Comparison of ENCODE assay signal across 8 cellular contexts in genomic region chr18:36128907-36129299, GRCh38. TPM values are rescaled to one million over a fixed set of nuclear protein-coding genes. Genes with fewer than 3 reads are reported as not detected.
DNase-seq lines count a peak whose midpoint lies in the region; ATAC-seq and TF ChIP-seq lines count a peak whose summit lies in the region.

No MANE protein-coding gene starts in this region.

- peaks cover 78% of the 10 kb centered on the region for H4K20me1 ChIP-seq in BLaER1

- no peaks in the 10 kb centered on the region for H3K9me3 Mint-ChIP-seq in endothelial cell (ENCODE audit: unreplicated experiment)
- no peaks in the 10 kb centered on the region for H3K9me3 Mint-ChIP-seq in osteocyte (ENCODE audit: unreplicated experiment)

- H3K9ac ChIP-seq in BLaER1, result peak overlapping the region; percentile 98

- peaks cover 24% of the 10 kb centered on the region for H3K4me1 Mint-ChIP-seq in endothelial cell (ENCODE audit: unreplicated experiment)
- peaks cover 40% of the 10 kb centered on the region for H3K4me1 Mint-ChIP-seq in osteocyte (ENCODE audit: unreplicated experiment)

- peaks cover 44% of the 10 kb centered on the region for H3K36me3 ChIP-seq in BLaER1

- DNase-seq in NB4 (ENCODE audit: low read depth) (no peak), endothelial cell (ENCODE audit: low spot score) (no peak), osteocyte (ENCODE audit: extremely low spot score, unreplicated experiment) (peak; percentile 85), foreskin melanocyte (no peak), COLO829 (ENCODE audit: low spot score) (no peak), cortex of kidney (lab: John Stamatoyannopoulos, UW) (no peak)

- ATAC-seq in GM21515 (IDR thresholded peaks at IDR 0.05; ENCODE audit: unreplicated experiment), result peak; percentile 23

- H3K36me3 Mint-ChIP-seq in endothelial cell (ENCODE audit: low read depth, unreplicated experiment) (peaks cover 13% of the 10 kb centered on the region), osteocyte (ENCODE audit: unreplicated experiment) (peaks cover 17% of the 10 kb centered on the region)

- H3K27me3 Mint-ChIP-seq in endothelial cell (ENCODE audit: unreplicated experiment) (peaks cover 7% of the 10 kb centered on the region), osteocyte (ENCODE audit: unreplicated experiment) (no peaks in the 10 kb centered on the region)

- peak overlapping the region; percentile 84 for H3K4me2 ChIP-seq in BLaER1

- peak overlapping the region; percentile 87 for H3K4me3 Mint-ChIP-seq in endothelial cell (ENCODE audit: unreplicated experiment)
- H3K4me3 Mint-ChIP-seq in osteocyte (ENCODE audit: unreplicated experiment), result peak overlapping the region; percentile 94

- H3K27ac ChIP-seq in BLaER1, result peak overlapping the region; percentile 98

- TF ChIP-seq CTCF in NB4 (IDR thresholded peaks at IDR 0.05; ENCODE audit: low read depth, low read length) (no peak), endothelial cell (IDR thresholded peaks at IDR 0.05; ENCODE audit: unreplicated experiment) (no peak), osteocyte (IDR thresholded peaks at IDR 0.05) (no peak)

- H3K27ac Mint-ChIP-seq in endothelial cell (ENCODE audit: unreplicated experiment) (peak overlapping the region; percentile 44), osteocyte (ENCODE audit: unreplicated experiment) (peak overlapping the region; percentile 95)

- peaks cover 38% of the 10 kb centered on the region for H3K4me1 ChIP-seq in BLaER1

- TF ChIP-seq POLR2A in NB4 (IDR thresholded peaks at IDR 0.05; ENCODE audit: extremely low read depth, insufficient read length), result no peak

- no peaks in the 10 kb centered on the region for H3K9me3 ChIP-seq in BLaER1

- H3K27me3 ChIP-seq in BLaER1, result no peaks in the 10 kb centered on the region

- H3K4me3 ChIP-seq in BLaER1, result peak overlapping the region; percentile 91
- peak overlapping the region; percentile 86 for H3K4me3 ChIP-seq in NB4 (ENCODE audit: low read depth, low read length)

RNA-seq across cellular contexts. Expression of gene SLC39A6, which starts 0.2 kb away (rescaled TPM):
- total RNA-seq in endothelial cell (ENCODE audit: unreplicated experiment) (28.2 TPM), osteocyte (75.8 and 79.2 TPM in 2 replicates)

RNA-seq across cellular contexts. Expression of gene ELP2, which starts 0.8 kb away (rescaled TPM):
- total RNA-seq in endothelial cell (ENCODE audit: unreplicated experiment), result 90.5 TPM
- 89.9 and 93.4 TPM in 2 replicates for total RNA-seq in osteocyte

RNA-seq across cellular contexts. Expression of gene MOCOS, which starts 58.4 kb away (rescaled TPM):
- total RNA-seq in endothelial cell (ENCODE audit: unreplicated experiment) (0.56 TPM), osteocyte (5.2 and 5.5 TPM in 2 replicates)
